Comparison of ENCODE assay signal across 1 cellular context in genomic region chr13:92297971-92298942, GRCh38.
TF ChIP-seq lines count a peak whose summit lies in the region.

No MANE protein-coding gene starts in this region.

TF ChIP-seq in H1, 55 proteins besides CTCF, POLR2A, EP300 and RAD21 (continued from another document):
- TF ChIP-seq, protein P1, sequence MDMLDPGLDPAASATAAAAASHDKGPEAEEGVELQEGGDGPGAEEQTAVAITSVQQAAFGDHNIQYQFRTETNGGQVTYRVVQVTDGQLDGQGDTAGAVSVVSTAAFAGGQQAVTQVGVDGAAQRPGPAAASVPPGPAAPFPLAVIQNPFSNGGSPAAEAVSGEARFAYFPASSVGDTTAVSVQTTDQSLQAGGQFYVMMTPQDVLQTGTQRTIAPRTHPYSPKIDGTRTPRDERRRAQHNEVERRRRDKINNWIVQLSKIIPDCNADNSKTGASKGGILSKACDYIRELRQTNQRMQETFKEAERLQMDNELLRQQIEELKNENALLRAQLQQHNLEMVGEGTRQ (IDR thresholded peaks at IDR 0.05; ENCODE audit: low read length) = no peak
- no peak for TF ChIP-seq POLR2AphosphoS5 (IDR thresholded peaks at IDR 0.05; ENCODE audit: low read depth, low read length)
- no peak for TF ChIP-seq CHD2 (IDR thresholded peaks at IDR 0.05; ENCODE audit: low read length)
- no peak for TF ChIP-seq SIN3A (conservative IDR thresholded peaks at IDR 0.05 in 1 of 2, IDR thresholded peaks at IDR 0.05 in 1 of 2; ENCODE audit: low read depth in 1 of 2, low read length in 2 of 2)
- TF ChIP-seq GTF2F1 (IDR thresholded peaks at IDR 0.05; ENCODE audit: borderline replicate concordance, low read depth, low read length) = no peak
- no peak for TF ChIP-seq RNF2 (IDR thresholded peaks at IDR 0.05; ENCODE audit: borderline replicate concordance, low read depth, low read length, missing control alignments, poor library complexity, severe bottlenecking)
- TF ChIP-seq FOSL1 (IDR thresholded peaks at IDR 0.05; ENCODE audit: insufficient read depth, low read depth, low read length) = no peak
- no peak for TF ChIP-seq CHD7 (IDR thresholded peaks at IDR 0.05; ENCODE audit: insufficient replicate concordance, low read length)
- TF ChIP-seq EGR1 (IDR thresholded peaks at IDR 0.05; ENCODE audit: borderline replicate concordance, low read depth, low read length) = no peak
- no peak for TF ChIP-seq KDM4A (IDR thresholded peaks at IDR 0.05; ENCODE audit: low read depth, low read length, severe bottlenecking)
- no peak for TF ChIP-seq HDAC2 (IDR thresholded peaks at IDR 0.05; ENCODE audit: borderline replicate concordance in 1 of 2, low read depth in 2 of 2, low read length in 2 of 2)
- TF ChIP-seq NRF1 (IDR thresholded peaks at IDR 0.05; ENCODE audit: low read depth, low read length) = no peak
- no peak for TF ChIP-seq TEAD4 (IDR thresholded peaks at IDR 0.05; ENCODE audit: low read depth, low read length)
- TF ChIP-seq SUZ12 (IDR thresholded peaks at IDR 0.05; ENCODE audit: low read length) = no peak
- no peak for TF ChIP-seq PHF8 (conservative IDR thresholded peaks at IDR 0.05; ENCODE audit: low read depth, low read length)
